In genomic region chr20:16674243-16674642, GRCh38 we compare ENCODE assay signal across 8 cellular contexts.
"Had no signal": no experiment of that assay in that cellular context is flagged by ENCODE, and none has a peak within 500 bp of the region (broad histone marks: within the 10 kb centered on the region; RNA-seq: fewer than 3 reads in every experiment).

No MANE protein-coding gene starts in this region.

- FAIRE-seq: G401.6, GM12878, GM12891, GM12892, GM18507, GM19239 had no signal

- ATAC-seq: GM12878 had no signal

- DNase-seq: GDM1, GF-D8 had no signal

- H3K4me3 ChIP-seq: GM12878 had no signal
